In the genomic region with DNA sequence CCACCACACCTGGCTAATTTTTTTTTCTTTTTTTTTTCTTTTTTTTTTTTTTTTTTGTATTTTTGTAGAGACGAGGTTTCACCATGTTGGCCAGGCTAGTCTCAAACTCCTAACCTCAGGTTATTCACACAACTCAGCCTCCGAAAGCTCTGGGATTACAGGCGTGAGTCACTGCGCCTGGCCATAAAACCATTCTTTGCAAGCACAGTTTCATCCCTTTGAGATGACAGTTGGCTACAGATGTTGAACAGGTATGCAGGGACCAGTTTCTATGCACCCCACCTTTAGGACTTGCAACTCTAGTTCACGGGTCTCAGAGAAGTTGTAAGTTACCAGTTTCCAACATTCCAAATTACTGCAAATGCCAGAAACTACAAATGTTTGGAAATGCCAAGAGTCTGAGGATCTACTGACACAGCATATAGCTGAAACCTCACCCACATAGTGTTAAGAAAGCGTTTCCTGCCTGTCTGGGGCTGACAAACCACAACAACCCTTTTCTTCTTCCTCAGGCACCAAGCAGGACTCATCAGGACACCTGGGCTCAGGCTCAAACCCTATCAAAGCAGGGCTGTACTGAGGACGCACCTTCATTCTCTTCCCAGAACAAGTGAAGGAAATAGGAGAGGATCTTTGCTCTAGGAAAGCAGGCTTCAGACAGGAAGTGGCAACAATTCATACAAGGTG, we compare ENCODE assay signal across 9 cellular contexts. TPM values are rescaled to one million over a fixed set of nuclear protein-coding genes. Genes with fewer than 3 reads are reported as not detected.
DNase-seq lines count a peak whose midpoint lies in the region; ATAC-seq, FAIRE-seq and TF ChIP-seq lines count a peak whose summit lies in the region.
"Had no signal": no experiment of that assay in that cellular context is flagged by ENCODE, and none has a peak within 500 bp of the region (broad histone marks: within the 10 kb centered on the region; RNA-seq: fewer than 3 reads in every experiment).

No MANE protein-coding gene starts in this region.

- H3K27me3 Mint-ChIP-seq in T-helper 17 cell (no peaks in the 10 kb centered on the region), chondrocyte (ENCODE audit: low read depth) (no peaks in the 10 kb centered on the region)

- peak overlapping the region; percentile 62 for H3K27ac Mint-ChIP-seq in T-helper 17 cell
- peak overlapping the region; percentile 80 for H3K27ac Mint-ChIP-seq in chondrocyte (ENCODE audit: unreplicated experiment)

- no peak for FAIRE-seq in GM12892 (lab: Jason Lieb, UNC)

- peaks cover 0 to 47% (median 25%) of the 10 kb centered on the region in 4 donors for H3K4me1 ChIP-seq in tibial nerve

- no peaks in the 10 kb centered on the region for H3K27me3 ChIP-seq in tibial nerve

- no peak for TF ChIP-seq POLR2A in tibial nerve (IDR thresholded peaks at IDR 0.05)
- no peak for TF ChIP-seq POLR2A in GM12892 (IDR thresholded peaks at IDR 0.05; ENCODE audit: low read depth, low read length)

- ATAC-seq in HG03103 (IDR thresholded peaks at IDR 0.05; ENCODE audit: low read depth, unreplicated experiment), result peak; percentile 62
- peak; percentile 81 for ATAC-seq in T-helper 17 cell

- WGBS in tibial nerve, 2 donors, result 86 to 92% methylated on average over 7 of the region's 7 CpGs

- TF ChIP-seq CTCF in chondrocyte (IDR thresholded peaks at IDR 0.05) (no peak), tibial nerve (IDR thresholded peaks at IDR 0.05) (no peak)

- peak overlapping the region; percentile 79 for H3K4me3 Mint-ChIP-seq in T-helper 17 cell
- H3K4me3 Mint-ChIP-seq in chondrocyte (ENCODE audit: unreplicated experiment), result no peak overlapping the region

- H3K4me3 ChIP-seq in tibial nerve, result no peak overlapping the region

- no peaks in the 10 kb centered on the region for H3K9me3 ChIP-seq in T-helper 17 cell (ENCODE audit: control insufficient read depth, low read length, poor library complexity, severe bottlenecking)
- no peaks in the 10 kb centered on the region for H3K9me3 ChIP-seq in tibial nerve

- H3K9me3 Mint-ChIP-seq in chondrocyte (ENCODE audit: low read depth), result no peaks in the 10 kb centered on the region

- peak; percentile 50 for DNase-seq in NK-92 treated with Interleukin-12 subunit alpha and Interleukin-12 subunit beta, amount 100 ng/mL, for 24 hours (lab: John Stamatoyannopoulos, UW)
- no peak for DNase-seq in NK-92 (lab: John Stamatoyannopoulos, UW; ENCODE audit: unreplicated experiment)
- DNase-seq in T-helper 17 cell, result no peak
- DNase-seq in chondrocyte (ENCODE audit: low spot score), result no peak
- peak; percentile 21 to 23 for DNase-seq in stimulated activated CD4-positive, alpha-beta T cell treated with anti-CD3 and anti-CD28 coated beads, Interleukin-2, amount 100 ng/mL, for 48 hours
- no peak for DNase-seq in tibial nerve (ENCODE audit: low spot score in 2 of 2)
- DNase-seq in GM12892 (ENCODE audit: insufficient read length), result no peak

- TF ChIP-seq EP300 in tibial nerve (IDR thresholded peaks at IDR 0.05), result peak in 1 of 2 donors; percentile 59

- H3K27ac ChIP-seq in tibial nerve, result no peak overlapping the region
- H3K27ac ChIP-seq: 22Rv1 had no signal

- H3K4me1 Mint-ChIP-seq in T-helper 17 cell (peaks cover 41% of the 10 kb centered on the region), chondrocyte (ENCODE audit: low read depth) (peaks cover 66% of the 10 kb centered on the region)

- H3K36me3 Mint-ChIP-seq in T-helper 17 cell (ENCODE audit: low read depth), result no peaks in the 10 kb centered on the region
- no peaks in the 10 kb centered on the region for H3K36me3 Mint-ChIP-seq in chondrocyte (ENCODE audit: low read depth)

- H3K36me3 ChIP-seq in tibial nerve, result no peaks in the 10 kb centered on the region

RNA-seq across cellular contexts. Expression of gene ARHGAP18, which starts 22.9 kb away (rescaled TPM):
- 10 to 100 TPM in 1 of 2 donors, 1 to 10 TPM in 1; 3.7 to 26.7 TPM for total RNA-seq in T-helper 17 cell
- 8.0 to 14.0 TPM (median 10.3 TPM) in 3 replicates for total RNA-seq in chondrocyte
- total RNA-seq in tibial nerve, result 10 to 100 TPM in 3 of 4 donors, 1 to 10 TPM in 1; 9.6 to 16.8 (median 13.9) TPM
- polyA plus RNA-seq in GM12892 (2012; ENCODE audit: missing spikeins), result 17.3 TPM

Comparison
In these comparisons a context has a peak if more than half of its experiments do, and no peak if none do; other contexts are left out.
1. DNase-seq: peak in NK-92 treated with Interleukin-12 subunit alpha and Interleukin-12 subunit beta, amount 100 ng/mL, for 24 hours (single experiment) and stimulated activated CD4-positive, alpha-beta T cell treated with anti-CD3 and anti-CD28 coated beads, Interleukin-2, amount 100 ng/mL, for 48 hours (2 of 2); none in NK-92 (single experiment), T-helper 17 cell (0 of 3), chondrocyte (single experiment), tibial nerve (0 of 2) and GM12892 (single experiment).